In the genomic region with DNA sequence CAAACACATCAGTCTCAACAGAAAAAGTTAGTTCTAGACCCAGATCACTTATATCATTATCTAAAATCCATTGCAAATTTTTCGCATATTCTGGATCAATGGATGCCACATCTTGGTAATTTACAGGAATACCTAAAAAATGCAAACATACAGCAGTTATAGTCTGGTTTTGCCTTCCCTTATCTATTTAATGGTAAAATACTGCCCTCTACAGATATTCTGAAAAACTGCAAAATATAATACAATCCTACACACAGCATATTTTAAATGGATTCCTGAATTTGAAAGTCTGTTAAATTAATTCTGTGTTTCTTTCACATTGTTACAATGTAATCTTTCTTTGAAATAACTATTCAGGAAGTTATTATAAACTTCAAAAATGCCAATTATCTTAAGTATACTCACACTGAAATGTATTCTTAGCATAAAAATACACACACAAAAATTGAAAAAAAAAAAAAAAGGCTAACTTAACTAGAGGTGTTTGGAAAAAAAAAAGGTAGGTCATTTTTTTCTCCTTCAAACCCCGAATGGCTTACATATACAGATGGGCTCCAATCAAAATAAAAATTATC, we compare ENCODE assay signal across 8 cellular contexts.
DNase-seq lines count a peak whose midpoint lies in the region; ATAC-seq, FAIRE-seq and TF ChIP-seq lines count a peak whose summit lies in the region.

No MANE protein-coding gene starts in this region.

- no peak overlapping the region for H3K27ac ChIP-seq in lower lobe of right lung

- no peak overlapping the region for H3K4me3 Mint-ChIP-seq in brain

- no peaks in the 10 kb centered on the region for H3K4me1 ChIP-seq in lower lobe of right lung

- intact Hi-C loops in lower lobe of right lung (cut with DNase I): loop anchor here (5.0 kb wide), 1 partner anchor 239 kb away; no protein-coding TSS in a partner anchor

- H3K27ac Mint-ChIP-seq in brain: peak overlapping the region in 3 of 5 experiments; percentile 4 to 63 (median 56)

- ATAC-seq in HG02571 (IDR thresholded peaks at IDR 0.05; ENCODE audit: unreplicated experiment): peak; percentile 72
- ATAC-seq in lower lobe of right lung: peak; percentile 43 to 71

- no peak overlapping the region for H3K4me3 ChIP-seq in lower lobe of right lung

- FAIRE-seq in A204.1 (lab: Jason Lieb, UNC): peak; percentile 98
- FAIRE-seq in G401.6 (lab: Jason Lieb, UNC): peak; percentile 98

- H3K27me3 Mint-ChIP-seq in brain: no peaks in the 10 kb centered on the region

- peaks cover 0 to 5% (median 0%) of the 10 kb centered on the region in 5 experiments for H3K9me3 Mint-ChIP-seq in brain

- peaks cover 4% of the 10 kb centered on the region for H3K4me1 Mint-ChIP-seq in brain

- peaks cover 12% of the 10 kb centered on the region for H3K36me3 ChIP-seq in lower lobe of right lung

- TF ChIP-seq CTCF in brain (conservative IDR thresholded peaks at IDR 0.05): peak; percentile 72 to 76
- TF ChIP-seq CTCF in lower lobe of right lung (IDR thresholded peaks at IDR 0.05): peak; percentile 61

- peaks cover 27% of the 10 kb centered on the region for H3K36me3 Mint-ChIP-seq in brain

- H3K27me3 ChIP-seq in lower lobe of right lung (ENCODE audit: low read depth): no peaks in the 10 kb centered on the region

- DNase-seq in NCI-H1694 treated with DMSO at 0.1 percent for 48 hours (lab: John Stamatoyannopoulos, UW) (peak; percentile 52), lower lobe of right lung (no peak), islet precursor cell (no peak)
- no peak for DNase-seq in stimulated activated CD4-positive, alpha-beta T cell treated with anti-CD3 and anti-CD28 coated beads, Interleukin-15, amount 100 ng/mL, for 24 hours

- H3K9me3 ChIP-seq in lower lobe of right lung: no peaks in the 10 kb centered on the region
